20 cellular contexts compared by ENCODE assay signal in genomic region chr5:55899344-55899743, GRCh38. TPM values are rescaled to one million over a fixed set of nuclear protein-coding genes. Genes with fewer than 3 reads are reported as not detected.
DNase-seq lines count a peak whose midpoint lies in the region; ATAC-seq, FAIRE-seq and TF ChIP-seq lines count a peak whose summit lies in the region.
"Had no signal": no experiment of that assay in that cellular context is flagged by ENCODE, and none has a peak within 500 bp of the region (broad histone marks: within the 10 kb centered on the region; RNA-seq: fewer than 3 reads in every experiment).

No MANE protein-coding gene starts in this region.

- 82% methylated on average over 6 of the region's 6 CpGs for WGBS in A549 (ENCODE audit: missing lambda C conversion rate)
- 90% methylated on average over 6 of the region's 6 CpGs for WGBS in mammary epithelial cell (ENCODE audit: low coverage, missing lambda C conversion rate)

- no peak for TF ChIP-seq RAD21 in A549 (conservative IDR thresholded peaks at IDR 0.05 in 1 of 2, IDR thresholded peaks at IDR 0.05 in 1 of 2)

- H4K20me1 ChIP-seq in mammary epithelial cell (ENCODE audit: insufficient read depth, low read length) = no peaks in the 10 kb centered on the region

- TF ChIP-seq CTCF in A549 (IDR thresholded peaks at IDR 0.05) (no peak), mammary epithelial cell (conservative IDR thresholded peaks at IDR 0.05 in 1 of 2, IDR thresholded peaks at IDR 0.05 in 1 of 2; ENCODE audit: extremely low read depth in 1 of 2, insufficient read depth in 1 of 2, low read depth in 1 of 2, low read length in 2 of 2) (no peak)

- H3K36me3 Mint-ChIP-seq in activated CD4-positive, alpha-beta T cell treated with anti-CD3 and anti-CD28 coated beads for 36 hours (ENCODE audit: low read depth) = no peaks in the 10 kb centered on the region
- H3K36me3 Mint-ChIP-seq: brain, mesothelial cell of epicardium had no signal

- H3K4me1 Mint-ChIP-seq in activated CD4-positive, alpha-beta T cell treated with anti-CD3 and anti-CD28 coated beads for 36 hours = peaks cover 32% of the 10 kb centered on the region
- H3K4me1 Mint-ChIP-seq: brain, nephron progenitor cell had no signal

- no peaks in the 10 kb centered on the region for H3K36me3 ChIP-seq in mammary epithelial cell (ENCODE audit: insufficient read depth, low read length)

- H3K4me2 ChIP-seq in A549 (peak overlapping the region; percentile 7; the same call in 1 of the 3 replicates), mammary epithelial cell (ENCODE audit: insufficient read depth, low read depth, low read length) (no peak overlapping the region)

- CTCF ChIA-PET in A549 (lab: Yijun Ruan, JAX) (interaction anchor here (0.6 kb wide), 1 partner anchor 858 kb away, joined by 3 read pairs; no protein-coding TSS in a partner anchor), mammary epithelial cell (lab: Charles Lee; ENCODE audit: low non-redundant PET) (no interaction called here)
- CTCF ChIA-PET in activated CD4-positive, alpha-beta T cell treated with anti-CD3 and anti-CD28 coated beads for 36 hours (lab: Charles Lee) = interaction anchor here (0.9 kb wide), 1 partner anchor 14 kb away, joined by 3 read pairs; no protein-coding TSS in a partner anchor

- TF ChIP-seq POLR2A in A549 (IDR thresholded peaks at IDR 0.05; ENCODE audit: low read length) = no peak

- POLR2A ChIA-PET in A549 (lab: Yijun Ruan, JAX) = no interaction called here
- POLR2A ChIA-PET in activated CD4-positive, alpha-beta T cell treated with anti-CD3 and anti-CD28 coated beads for 36 hours (lab: Charles Lee) = interaction anchor here (0.7 kb wide), 1 partner anchor 9 kb away, joined by 3 read pairs; no protein-coding TSS in a partner anchor

- H3K27ac ChIP-seq in A549 = peak overlapping the region in 1 of 2 experiments; percentile 5; a peak in 3 of 6 replicates
- H3K27ac ChIP-seq in mammary epithelial cell (ENCODE audit: insufficient read depth, low read depth, low read length) = no peak overlapping the region
- H3K27ac ChIP-seq: SK-N-MC had no signal

- no peak for TF ChIP-seq EP300 in A549 (IDR thresholded peaks at IDR 0.05)

- no peak overlapping the region for H2AFZ ChIP-seq in mammary epithelial cell (ENCODE audit: low read depth, low read length)

- DNase-seq in A549 (ENCODE audit: low read depth in 1 of 2, low spot score in 1 of 2) = no peak
- DNase-seq in HT1080 (ENCODE audit: low read depth) = peak; percentile 52
- DNase-seq in mammary epithelial cell = peak; percentile 22
- DNase-seq in iris pigment epithelial cell (ENCODE audit: low read depth) = peak; percentile 49
- no peak for DNase-seq in GDM1 (lab: John Stamatoyannopoulos, UW)
- DNase-seq in AML-193 (lab: John Stamatoyannopoulos, UW) = no peak
- DNase-seq in activated CD4-positive, alpha-beta T cell treated with anti-CD3 and anti-CD28 coated beads for 36 hours = no peak
- DNase-seq: activated CD4-positive, alpha-beta T cell treated with anti-CD3 and anti-CD28 coated beads for 48 hours; activated naive CD4-positive, alpha-beta T cell treated with Interleukin-2 at 50 U/mL for 16 hours; left cardiac atrium; MV-4-11; NCI-H2029; NCI-H524 treated with DMSO at 0.1 percent for 48 hours; nephron progenitor cell had no signal

- in situ Hi-C loops in mammary epithelial cell (cut with MboI; ENCODE audit: low sequenced_read_pairs in 2 of 2) = no loop called here

- dilution Hi-C loops in mammary epithelial cell (cut with HindIII; ENCODE audit: low sequenced_read_pairs) = no loop called here

- no peaks in the 10 kb centered on the region for H3K27me3 ChIP-seq in mammary epithelial cell (ENCODE audit: insufficient read depth, low read length)

- H3K27ac Mint-ChIP-seq in activated CD4-positive, alpha-beta T cell treated with anti-CD3 and anti-CD28 coated beads for 36 hours = no peak overlapping the region
- H3K27ac Mint-ChIP-seq: brain, mesothelial cell of epicardium had no signal

- intact Hi-C loops in mammary epithelial cell (cut with micrococcal nuclease) = no loop called here
- intact Hi-C loops in activated CD4-positive, alpha-beta T cell treated with anti-CD3 and anti-CD28 coated beads for 36 hours (cut with DNase I, micrococcal nuclease) = no loop called here

- peaks cover 11% of the 10 kb centered on the region for H3K27me3 Mint-ChIP-seq in activated CD4-positive, alpha-beta T cell treated with anti-CD3 and anti-CD28 coated beads for 36 hours
- H3K27me3 Mint-ChIP-seq: brain had no signal

- no peak overlapping the region for H3K4me3 Mint-ChIP-seq in activated CD4-positive, alpha-beta T cell treated with anti-CD3 and anti-CD28 coated beads for 36 hours
- H3K4me3 Mint-ChIP-seq: brain, mesothelial cell of epicardium, nephron progenitor cell had no signal

- no peak overlapping the region for H3K9ac ChIP-seq in mammary epithelial cell (ENCODE audit: insufficient read depth, low read length)

- ATAC-seq in A549 (peak; percentile 67 to 76; a peak in 3 of 6 replicates), GM21367 (IDR thresholded peaks at IDR 0.05; ENCODE audit: unreplicated experiment) (no peak)
- ATAC-seq in activated CD4-positive, alpha-beta T cell treated with anti-CD3 and anti-CD28 coated beads for 36 hours = no peak

- no peaks in the 10 kb centered on the region for H3K9me3 Mint-ChIP-seq in activated CD4-positive, alpha-beta T cell treated with anti-CD3 and anti-CD28 coated beads for 36 hours (ENCODE audit: low read depth)
- H3K9me3 Mint-ChIP-seq: brain, mesothelial cell of epicardium, nephron progenitor cell had no signal

- no peaks in the 10 kb centered on the region for H3K79me2 ChIP-seq in mammary epithelial cell (ENCODE audit: insufficient read depth, low read length)

- H3K4me1 ChIP-seq in A549 (peaks cover 26% of the 10 kb centered on the region), mammary epithelial cell (ENCODE audit: insufficient read depth, low read length) (peaks cover 20% of the 10 kb centered on the region)

- BruUV-seq in mammary epithelial cell (replicated peaks; lab: Mats Ljungman, UMichigan) = no TSS peak

- no peak overlapping the region for H3K4me3 ChIP-seq in A549
- H3K4me3 ChIP-seq in mammary epithelial cell (replicated peaks in 1 of 3; ENCODE audit: insufficient read depth in 1 of 3, low read depth in 2 of 3, low read length in 3 of 3) = no peak overlapping the region
- H3K4me3 ChIP-seq: SK-N-MC had no signal

- H3K9me3 ChIP-seq in A549 (no peaks in the 10 kb centered on the region), mammary epithelial cell (replicated peaks; ENCODE audit: insufficient read depth, low read length) (no peaks in the 10 kb centered on the region)

- no peak for FAIRE-seq in A549 (lab: Jason Lieb, UNC)
- FAIRE-seq: GM12891 had no signal

TF ChIP-seq in A549, 52 proteins besides CTCF, POLR2A, EP300 and RAD21:
- TF ChIP-seq FOSL2 (IDR thresholded peaks at IDR 0.05) = no peak
- TF ChIP-seq FOSL2 (CRISPR knock-in tag; IDR thresholded peaks at IDR 0.05) = peak; percentile 26; the same call in 1 of the 2 replicates
- TF ChIP-seq BHLHE40 (IDR thresholded peaks at IDR 0.05; ENCODE audit: low read depth, low read length) = no peak
- TF ChIP-seq HEYL (CRISPR knock-in tag; IDR thresholded peaks at IDR 0.05) = no peak

RNA-seq across cellular contexts. Expression of gene IL31RA, which starts 48.2 kb away (rescaled TPM):
- polyA plus RNA-seq in A549 (2011; rRNA removed) (2.0 and 2.2 TPM in 2 replicates), A549 (2017; fragmentation: RNase III; extraction: RNeasy Plus Mini Kit Qiagen cat#74134 plus additional on column Dnase treatment) (0.94 to 1.2 TPM (median 0.95 TPM) in 3 replicates), mammary epithelial cell (2.9 TPM)
- 0.22 and 0.29 TPM in 2 replicates for polyA plus RNA-seq in A549 (2012; cell fraction: cytosol; rRNA removed)
- 0.14 and 0.37 TPM in 2 replicates for polyA plus RNA-seq in A549 (2012; cell fraction: nucleus; rRNA removed)
- 1.2 and 1.3 TPM in 2 replicates for polyA minus RNA-seq in A549 (2011; rRNA and poly(A)+ RNA removed)
- 6.9 and 7.8 TPM in 2 replicates for total RNA-seq in HT1080 (2014; rRNA removed; shearing (Covaris generic))
- 7.3 and 10.2 TPM in 2 replicates for polyA plus RNA-seq in HT1080 (2015; cell fraction: cytosol; rRNA removed)
- 11.8 and 14.1 TPM in 2 replicates for polyA plus RNA-seq in HT1080 (2015; cell fraction: nucleus; rRNA removed)
- total RNA-seq in mammary epithelial cell = 1 to 10 TPM in 1 of 2 donors, under 1 TPM in 1; 0.50 to 4.7 TPM
- polyA minus RNA-seq in mammary epithelial cell = not detected
- total RNA-seq in activated CD4-positive, alpha-beta T cell treated with anti-CD3 and anti-CD28 coated beads for 36 hours = not detected
- total RNA-seq: G401, left cardiac atrium, mesothelial cell of epicardium had no signal

Comparison
In these comparisons a context has a peak if more than half of its experiments do, and no peak if none do; other contexts are left out.
1. ATAC-seq: peak in A549 (2 of 2); none in GM21367 (single experiment) and activated CD4-positive, alpha-beta T cell treated with anti-CD3 and anti-CD28 coated beads for 36 hours (single experiment).
2. DNase-seq: peak in HT1080 (single experiment), mammary epithelial cell (single experiment) and iris pigment epithelial cell (single experiment); none in A549 (0 of 2), GDM1 (single experiment), AML-193 (0 of 2) and activated CD4-positive, alpha-beta T cell treated with anti-CD3 and anti-CD28 coated beads for 36 hours (single experiment).